In the genomic region with DNA sequence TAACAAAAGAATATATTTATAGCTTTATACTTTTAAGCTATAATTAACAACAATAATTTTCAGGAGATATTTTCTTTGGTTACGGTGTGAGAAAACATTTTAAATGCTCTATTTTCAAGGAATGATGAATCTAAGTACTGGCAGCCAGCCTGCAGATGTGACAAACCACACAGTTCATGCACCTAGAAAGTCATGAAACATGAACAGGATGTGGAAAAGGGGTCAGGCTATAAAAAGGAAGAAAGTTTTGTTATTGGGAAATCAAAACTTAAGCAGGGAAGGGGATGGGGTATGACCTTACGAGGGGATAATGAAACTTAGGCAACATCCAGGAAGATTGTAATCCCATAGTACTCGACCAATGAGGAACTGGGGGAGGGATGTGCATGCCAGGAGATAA, we compare ENCODE assay signal across 29 cellular contexts.
"Had no signal": no experiment of that assay in that cellular context is flagged by ENCODE, and none has a peak within 500 bp of the region (broad histone marks: within the 10 kb centered on the region; RNA-seq: fewer than 3 reads in every experiment).

No MANE protein-coding gene starts in this region.

- H3K36me3 ChIP-seq: breast epithelium, colonic mucosa, heart left ventricle, lower lobe of right lung, right lobe of liver, spleen, vagina had no signal

- H3K79me2 ChIP-seq: parathyroid adenoma had no signal

- DNase-seq: activated CD4-positive, alpha-beta T cell treated with anti-CD3 and anti-CD28 coated beads, Interleukin-2, amount 10 ng/mL, durations not matched to agents 24 days and 14 days; activated CD8-positive, alpha-beta memory T cell treated with anti-CD3 and anti-CD28 coated beads, Interleukin-2, amount 10 ng/mL, durations not matched to agents 7 days and 5 days; activated CD8-positive, alpha-beta T cell treated with anti-CD3 and anti-CD28 coated beads for 36 hours; activated gamma-delta T cell; activated T-cell treated with anti-CD3 and anti-CD28 coated beads for 4 hours; anterior cingulate cortex; colonic mucosa; dorsolateral prefrontal cortex; effector memory CD8-positive, alpha-beta T cell; heart left ventricle; kidney; lower lobe of right lung; mesendoderm; naive B cell; nucleus accumbens; right lobe of liver; spleen; stimulated activated CD4-positive, alpha-beta T cell treated with anti-CD3 and anti-CD28 coated beads, Interleukin-4, amount 100 ng/mL, for 1 hour; stimulated activated naive CD4-positive, alpha-beta T cell; T-helper 1 cell; testis had no signal

- ATAC-seq: activated CD8-positive, alpha-beta memory T cell treated with anti-CD3 and anti-CD28 coated beads, Interleukin-2, amount 10 ng/mL, durations not matched to agents 7 days and 5 days; activated CD8-positive, alpha-beta T cell treated with anti-CD3 and anti-CD28 coated beads for 36 hours; effector memory CD8-positive, alpha-beta T cell; esophagus mucosa; heart left ventricle; lower lobe of right lung; right lobe of liver had no signal

- H3K27ac ChIP-seq: breast epithelium, colonic mucosa, dorsolateral prefrontal cortex, heart left ventricle, lower lobe of right lung, parathyroid adenoma, right lobe of liver, spleen, testis, vagina had no signal

- H3K27me3 Mint-ChIP-seq: activated CD4-positive, alpha-beta T cell treated with anti-CD3 and anti-CD28 coated beads, Interleukin-2, amount 10 ng/mL, durations not matched to agents 24 days and 14 days; activated CD8-positive, alpha-beta memory T cell treated with anti-CD3 and anti-CD28 coated beads, Interleukin-2, amount 10 ng/mL, durations not matched to agents 7 days and 5 days; activated CD8-positive, alpha-beta T cell treated with anti-CD3 and anti-CD28 coated beads for 36 hours; activated naive CD4-positive, alpha-beta T cell treated with anti-CD3 and anti-CD28 coated beads, Interleukin-2, amount 50 U/mL, for 24 hours; central memory CD8-positive, alpha-beta T cell; effector memory CD8-positive, alpha-beta T cell; type B pancreatic cell had no signal

- H3K4me1 Mint-ChIP-seq: activated CD4-positive, alpha-beta T cell treated with anti-CD3 and anti-CD28 coated beads, Interleukin-2, amount 10 ng/mL, durations not matched to agents 24 days and 14 days; activated CD8-positive, alpha-beta memory T cell treated with anti-CD3 and anti-CD28 coated beads, Interleukin-2, amount 10 ng/mL, durations not matched to agents 7 days and 5 days; activated naive CD4-positive, alpha-beta T cell treated with anti-CD3 and anti-CD28 coated beads, Interleukin-2, amount 50 U/mL, for 24 hours; central memory CD8-positive, alpha-beta T cell; naive B cell had no signal

- H3K4me3 ChIP-seq: breast epithelium, colonic mucosa, dorsolateral prefrontal cortex, heart left ventricle, lower lobe of right lung, right lobe of liver, spleen, testis, vagina had no signal

- H3K27me3 ChIP-seq: breast epithelium, colonic mucosa, dorsolateral prefrontal cortex, heart left ventricle, right lobe of liver, spleen, testis, vagina had no signal

- H3K9me3 ChIP-seq: colonic mucosa, right lobe of liver, testis, vagina had no signal

- H3K4me3 Mint-ChIP-seq: activated CD4-positive, alpha-beta T cell treated with anti-CD3 and anti-CD28 coated beads, Interleukin-2, amount 10 ng/mL, durations not matched to agents 24 days and 14 days; activated CD8-positive, alpha-beta memory T cell treated with anti-CD3 and anti-CD28 coated beads, Interleukin-2, amount 10 ng/mL, durations not matched to agents 7 days and 5 days; activated CD8-positive, alpha-beta T cell treated with anti-CD3 and anti-CD28 coated beads for 36 hours; activated naive CD4-positive, alpha-beta T cell treated with anti-CD3 and anti-CD28 coated beads, Interleukin-2, amount 50 U/mL, for 24 hours; activated T-helper 1 cell treated with anti-CD3 and anti-CD28 coated beads, Interleukin-12 subunit alpha, Interleukin-12 subunit beta, Interleukin-2, Interleukin-4 antibody, amounts not matched to agents 30 ng/mL and 10 ng/mL and 1 ng/mL, durations not matched to agents 14 hours and 24 hours and 36 hours; central memory CD8-positive, alpha-beta T cell; effector memory CD8-positive, alpha-beta T cell; naive B cell; type B pancreatic cell had no signal

- H3K9ac ChIP-seq: parathyroid adenoma had no signal

- H3K4me1 ChIP-seq: breast epithelium, colonic mucosa, heart left ventricle, lower lobe of right lung, parathyroid adenoma, right lobe of liver, spleen, testis, vagina had no signal

- H3K36me3 Mint-ChIP-seq: activated CD8-positive, alpha-beta memory T cell treated with anti-CD3 and anti-CD28 coated beads, Interleukin-2, amount 10 ng/mL, durations not matched to agents 7 days and 5 days; activated naive CD4-positive, alpha-beta T cell treated with anti-CD3 and anti-CD28 coated beads, Interleukin-2, amount 50 U/mL, for 24 hours had no signal

- H2AFZ ChIP-seq: parathyroid adenoma had no signal

- H3K27ac Mint-ChIP-seq: activated CD4-positive, alpha-beta T cell treated with anti-CD3 and anti-CD28 coated beads, Interleukin-2, amount 10 ng/mL, durations not matched to agents 24 days and 14 days; activated CD8-positive, alpha-beta memory T cell treated with anti-CD3 and anti-CD28 coated beads, Interleukin-2, amount 10 ng/mL, durations not matched to agents 7 days and 5 days; activated CD8-positive, alpha-beta T cell treated with anti-CD3 and anti-CD28 coated beads for 36 hours; activated naive CD4-positive, alpha-beta T cell treated with anti-CD3 and anti-CD28 coated beads, Interleukin-2, amount 50 U/mL, for 24 hours; activated T-helper 1 cell treated with anti-CD3 and anti-CD28 coated beads, Interleukin-12 subunit alpha, Interleukin-12 subunit beta, Interleukin-2, Interleukin-4 antibody, amounts not matched to agents 30 ng/mL and 10 ng/mL and 1 ng/mL, durations not matched to agents 14 hours and 24 hours and 36 hours; effector memory CD8-positive, alpha-beta T cell; naive B cell; type B pancreatic cell had no signal
